8 cellular contexts compared by ENCODE assay signal in genomic region chr13:78659450-78660110, GRCh38. TPM values are rescaled to one million over a fixed set of nuclear protein-coding genes. Genes with fewer than 3 reads are reported as not detected.
DNase-seq lines count a peak whose midpoint lies in the region; TF ChIP-seq lines count a peak whose summit lies in the region.

No MANE protein-coding gene starts in this region.

- H3K23ac ChIP-seq in trophoblast cell (ENCODE audit: low read length): no peak overlapping the region

- no peak overlapping the region for H3K4ac ChIP-seq in trophoblast cell (ENCODE audit: low read depth, low read length)

- no peak overlapping the region for H3K9ac ChIP-seq in trophoblast cell (ENCODE audit: low read length)

- peak overlapping the region; percentile 80 for H3K4me2 ChIP-seq in trophoblast cell (ENCODE audit: low read length)

- no peaks in the 10 kb centered on the region for H3K36me3 ChIP-seq in trophoblast cell (ENCODE audit: control insufficient read depth in 1 of 2, insufficient read depth in 2 of 2, low read length in 2 of 2)

- TF ChIP-seq CTCF in GM12865 (IDR thresholded peaks at IDR 0.05; ENCODE audit: insufficient read depth, low read depth, low read length, missing control alignments) (no peak), fibroblast of villous mesenchyme (IDR thresholded peaks at IDR 0.05; ENCODE audit: insufficient read depth, low read depth, low read length) (no peak), GM10266 (IDR thresholded peaks at IDR 0.05; ENCODE audit: control insufficient read depth, insufficient read depth, low read depth, missing control alignments) (no peak)

- peaks cover 3 to 7% of the 10 kb centered on the region in 2 experiments for H3K4me1 ChIP-seq in trophoblast cell (ENCODE audit: control insufficient read depth in 1 of 2, insufficient read depth in 2 of 2, low read length in 2 of 2)

- H2AFZ ChIP-seq in trophoblast cell (ENCODE audit: insufficient read depth, low read length, poor library complexity): no peak overlapping the region

- no peak overlapping the region for H2BK12ac ChIP-seq in trophoblast cell (ENCODE audit: low read length)

- H2AK5ac ChIP-seq in trophoblast cell (ENCODE audit: low read length): no peak overlapping the region

- no peak overlapping the region for H3K27ac ChIP-seq in trophoblast cell (ENCODE audit: low read depth, low read length)

- H4K91ac ChIP-seq in trophoblast cell (ENCODE audit: low read depth, low read length): no peak overlapping the region

- no peak overlapping the region for H4K12ac ChIP-seq in trophoblast cell (ENCODE audit: low read depth, low read length)

- peak overlapping the region; percentile 83 for H3K4me3 ChIP-seq in GM12865 (ENCODE audit: low read depth, low read length)
- peak overlapping the region; percentile 99 for H3K4me3 ChIP-seq in fibroblast of villous mesenchyme (ENCODE audit: low read depth, low read length)
- H3K4me3 ChIP-seq in trophoblast cell (ENCODE audit: low read depth, low read length): no peak overlapping the region

- no peak overlapping the region for H2BK5ac ChIP-seq in trophoblast cell (ENCODE audit: low read depth, low read length, poor library complexity)

- H2BK120ac ChIP-seq in trophoblast cell (ENCODE audit: insufficient read depth, low read length, poor library complexity): no peak overlapping the region

- H3K14ac ChIP-seq in trophoblast cell (ENCODE audit: low read length): no peak overlapping the region

- H3K18ac ChIP-seq in trophoblast cell (ENCODE audit: low read length): no peak overlapping the region

- DNase-seq in GM12865 (ENCODE audit: low read depth) (peak; percentile 2), SW480 (ENCODE audit: low spot score) (peak; percentile 2), fibroblast of villous mesenchyme (ENCODE audit: low read depth) (no peak), trophoblast cell (no peak), GM10266 (ENCODE audit: extremely low spot score) (no peak), NOMO-1 treated with dmso at 0.1 percent for 144 hours (lab: John Stamatoyannopoulos, UW; ENCODE audit: unreplicated experiment) (no peak), kidney glomerular epithelial cell (lab: John Stamatoyannopoulos, UW) (no peak), NCI-H2227 treated with DMSO at 0.1 percent for 48 hours (lab: John Stamatoyannopoulos, UW) (no peak)

- H3K9me3 ChIP-seq in trophoblast cell (ENCODE audit: insufficient read depth, low read depth, low read length): no peaks in the 10 kb centered on the region

- H3K27me3 ChIP-seq in trophoblast cell (ENCODE audit: insufficient read depth, low read length): no peaks in the 10 kb centered on the region

- no CpG with 5 or more reads among the region's 17 CpGs for WGBS in trophoblast cell (ENCODE audit: extremely low coverage, insufficient coverage, insufficient read length)

- H4K8ac ChIP-seq in trophoblast cell (ENCODE audit: low read depth, low read length): no peak overlapping the region

- H3K79me2 ChIP-seq in trophoblast cell (ENCODE audit: control insufficient read depth, insufficient read depth, low read length, poor library complexity): peaks cover 6% of the 10 kb centered on the region

- H3K79me1 ChIP-seq in trophoblast cell (ENCODE audit: low read length): peaks cover 4% of the 10 kb centered on the region

RNA-seq across cellular contexts. Expression of gene OBI1, which starts 0.6 kb away (rescaled TPM):
- 12.6 and 18.1 TPM in 2 replicates for total RNA-seq in fibroblast of villous mesenchyme
- 11.4 and 12.0 TPM in 2 replicates for polyA plus RNA-seq in trophoblast cell (2013)

RNA-seq across cellular contexts. Expression of gene POU4F1, which starts 56.2 kb away (rescaled TPM):
- total RNA-seq in fibroblast of villous mesenchyme: under 0.01 TPM in 1 of 2 replicates, not detected in the other
- 0.07 and 0.08 TPM in 2 replicates for polyA plus RNA-seq in trophoblast cell (2013)

Comparison
In these comparisons a context has a peak if more than half of its experiments do, and no peak if none do; other contexts are left out.
1. DNase-seq: peak in GM12865 (single experiment) and SW480 (single experiment); none in fibroblast of villous mesenchyme (single experiment), trophoblast cell (0 of 2), GM10266 (single experiment), NOMO-1 treated with dmso at 0.1 percent for 144 hours (single experiment), kidney glomerular epithelial cell (single experiment) and NCI-H2227 treated with DMSO at 0.1 percent for 48 hours (single experiment).